37 cellular contexts compared by ENCODE assay signal in the genomic region with DNA sequence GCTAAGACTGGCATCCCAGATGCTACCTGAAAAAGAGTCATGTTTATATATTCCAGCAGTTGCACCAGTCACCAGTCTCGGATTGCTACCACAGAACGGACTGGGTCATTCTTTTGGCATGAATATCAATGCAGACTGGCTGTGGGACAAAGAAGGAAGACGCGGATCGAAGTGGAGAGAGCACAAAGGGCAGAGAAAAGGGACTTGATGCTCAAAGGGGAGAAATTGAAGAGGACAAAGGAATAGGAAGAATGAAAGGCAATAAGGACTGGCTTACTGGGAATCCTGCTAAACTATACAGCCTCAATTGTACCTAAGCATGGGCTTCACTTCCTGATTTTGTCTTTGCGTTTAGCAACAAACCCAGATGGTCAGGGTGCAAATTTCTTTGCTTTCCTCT. TPM values are rescaled to one million over a fixed set of nuclear protein-coding genes. Genes with fewer than 3 reads are reported as not detected.
"Had no signal": no experiment of that assay in that cellular context is flagged by ENCODE, and none has a peak within 500 bp of the region (broad histone marks: within the 10 kb centered on the region; RNA-seq: fewer than 3 reads in every experiment).

No MANE protein-coding gene starts in this region.

- H3K27ac ChIP-seq: adrenal gland, breast epithelium, cardiac muscle cell, colonic mucosa, esophagus muscularis mucosa, foreskin keratinocyte, gastrocnemius medialis, heart left ventricle had no signal

- H3K27me3 ChIP-seq: adrenal gland, breast epithelium, cardiac muscle cell, colonic mucosa, esophagus muscularis mucosa, heart left ventricle had no signal

- H3K4me3 Mint-ChIP-seq: activated CD4-positive, alpha-beta memory T cell treated with anti-CD3 and anti-CD28 coated beads for 36 hours; activated CD4-positive, alpha-beta T cell treated with anti-CD3 and anti-CD28 coated beads for 36 hours; activated CD4-positive, alpha-beta T cell treated with anti-CD3 and anti-CD28 coated beads, Interleukin-2, amount 10 ng/mL, durations not matched to agents 24 days and 14 days; activated CD8-positive, alpha-beta memory T cell treated with anti-CD3 and anti-CD28 coated beads, Interleukin-2, amount 10 ng/mL, durations not matched to agents 7 days and 5 days; activated CD8-positive, alpha-beta T cell treated with anti-CD3 and anti-CD28 coated beads, Interleukin-2, amount 10 ng/mL, durations not matched to agents 7 days and 5 days; activated naive CD4-positive, alpha-beta T cell treated with anti-CD3 and anti-CD28 coated beads for 36 hours; activated naive CD4-positive, alpha-beta T cell treated with anti-CD3 and anti-CD28 coated beads, Interleukin-2, amount 50 U/mL, for 24 hours; activated naive CD8-positive, alpha-beta T cell treated with anti-CD3 and anti-CD28 coated beads for 36 hours; activated naive CD8-positive, alpha-beta T cell treated with anti-CD3 and anti-CD28 coated beads, Interleukin-2, amount 50 U/mL, for 24 hours; activated T-helper 1 cell treated with anti-CD3 and anti-CD28 coated beads, Interleukin-12 subunit alpha, Interleukin-12 subunit beta, Interleukin-2, Interleukin-4 antibody, amounts not matched to agents 30 ng/mL and 10 ng/mL and 1 ng/mL, durations not matched to agents 14 hours and 24 hours and 36 hours; brain; endodermal cell had no signal

- H3K4me1 ChIP-seq: adrenal gland, breast epithelium, colonic mucosa, esophagus muscularis mucosa, foreskin keratinocyte, gastrocnemius medialis, heart left ventricle had no signal

- H3K27ac Mint-ChIP-seq: activated CD4-positive, alpha-beta memory T cell treated with anti-CD3 and anti-CD28 coated beads for 36 hours; activated CD4-positive, alpha-beta T cell treated with anti-CD3 and anti-CD28 coated beads for 36 hours; activated CD4-positive, alpha-beta T cell treated with anti-CD3 and anti-CD28 coated beads, Interleukin-2, amount 10 ng/mL, durations not matched to agents 24 days and 14 days; activated CD8-positive, alpha-beta memory T cell treated with anti-CD3 and anti-CD28 coated beads, Interleukin-2, amount 10 ng/mL, durations not matched to agents 7 days and 5 days; activated CD8-positive, alpha-beta T cell treated with anti-CD3 and anti-CD28 coated beads, Interleukin-2, amount 10 ng/mL, durations not matched to agents 7 days and 5 days; activated naive CD4-positive, alpha-beta T cell treated with anti-CD3 and anti-CD28 coated beads for 36 hours; activated naive CD8-positive, alpha-beta T cell treated with anti-CD3 and anti-CD28 coated beads for 36 hours; activated naive CD8-positive, alpha-beta T cell treated with anti-CD3 and anti-CD28 coated beads, Interleukin-2, amount 50 U/mL, for 24 hours; activated T-helper 1 cell treated with anti-CD3 and anti-CD28 coated beads, Interleukin-12 subunit alpha, Interleukin-12 subunit beta, Interleukin-2, Interleukin-4 antibody, amounts not matched to agents 30 ng/mL and 10 ng/mL and 1 ng/mL, durations not matched to agents 14 hours and 24 hours and 36 hours; activated T-helper 2 cell treated with anti-CD3 and anti-CD28 coated beads, Interferon-gamma antibody, Interleukin-2, Interleukin-4, amounts not matched to agents 10 μg/mL and 5 μg/mL and 100 μg/mL, durations not matched to agents 14 hours and 24 hours and 36 hours; brain; endodermal cell had no signal

- H3K4me1 Mint-ChIP-seq: activated CD4-positive, alpha-beta T cell treated with anti-CD3 and anti-CD28 coated beads for 36 hours; activated CD8-positive, alpha-beta memory T cell treated with anti-CD3 and anti-CD28 coated beads, Interleukin-2, amount 10 ng/mL, durations not matched to agents 7 days and 5 days; activated naive CD4-positive, alpha-beta T cell treated with anti-CD3 and anti-CD28 coated beads, Interleukin-2, amount 50 U/mL, for 24 hours; activated naive CD8-positive, alpha-beta T cell treated with anti-CD3 and anti-CD28 coated beads for 36 hours; activated naive CD8-positive, alpha-beta T cell treated with anti-CD3 and anti-CD28 coated beads, Interleukin-2, amount 50 U/mL, for 24 hours; endodermal cell had no signal

- H3K9me3 ChIP-seq: adrenal gland, breast epithelium, colonic mucosa, gastrocnemius medialis had no signal

- ATAC-seq: activated CD4-positive, alpha-beta T cell treated with anti-CD3 and anti-CD28 coated beads for 36 hours; activated CD8-positive, alpha-beta memory T cell treated with anti-CD3 and anti-CD28 coated beads, Interleukin-2, amount 10 ng/mL, durations not matched to agents 7 days and 5 days; activated CD8-positive, alpha-beta T cell treated with anti-CD3 and anti-CD28 coated beads, Interleukin-2, amount 10 ng/mL, durations not matched to agents 7 days and 5 days; activated naive CD8-positive, alpha-beta T cell treated with anti-CD3 and anti-CD28 coated beads, Interleukin-2, amount 50 U/mL, for 24 hours; foreskin keratinocyte; gastrocnemius medialis; heart left ventricle had no signal

- H3K27me3 Mint-ChIP-seq: activated CD4-positive, alpha-beta memory T cell treated with anti-CD3 and anti-CD28 coated beads for 36 hours; activated CD4-positive, alpha-beta T cell treated with anti-CD3 and anti-CD28 coated beads for 36 hours; activated naive CD8-positive, alpha-beta T cell treated with anti-CD3 and anti-CD28 coated beads for 36 hours; activated naive CD8-positive, alpha-beta T cell treated with anti-CD3 and anti-CD28 coated beads, Interleukin-2, amount 50 U/mL, for 24 hours had no signal

- H3K36me3 ChIP-seq: adrenal gland, breast epithelium, cardiac muscle cell, colonic mucosa, esophagus muscularis mucosa, gastrocnemius medialis, heart left ventricle had no signal

- DNase-seq: activated CD4-positive, alpha-beta memory T cell treated with anti-CD3 and anti-CD28 coated beads for 36 hours; activated CD4-positive, alpha-beta T cell treated with anti-CD3 and anti-CD28 coated beads for 36 hours; activated CD4-positive, alpha-beta T cell treated with anti-CD3 and anti-CD28 coated beads, Interleukin-2, amount 10 ng/mL, durations not matched to agents 24 days and 14 days; activated CD4-positive, CD25-positive, alpha-beta regulatory T cell; activated CD4-positive, CD25-positive, alpha-beta regulatory T cell treated with anti-CD3 and anti-CD28 coated beads, Interleukin-2, amount 50 U/mL, for 72 hours; activated CD8-positive, alpha-beta memory T cell treated with anti-CD3 and anti-CD28 coated beads, Interleukin-2, amount 10 ng/mL, durations not matched to agents 7 days and 5 days; activated CD8-positive, alpha-beta memory T cell treated with anti-CD3 and anti-CD28 coated beads, Interleukin-2, amount 50 U/mL, for 4 hours; activated CD8-positive, alpha-beta T cell treated with anti-CD3 and anti-CD28 coated beads, Interleukin-2, amount 10 ng/mL, durations not matched to agents 7 days and 5 days; activated effector memory CD4-positive, alpha-beta T cell treated with anti-CD3 and anti-CD28 coated beads, Interleukin-2, amount 50 U/mL, for 16 hours; activated naive CD4-positive, alpha-beta T cell treated with anti-CD3 and anti-CD28 coated beads for 36 hours; activated naive CD8-positive, alpha-beta T cell treated with anti-CD3 and anti-CD28 coated beads for 36 hours; activated naive CD8-positive, alpha-beta T cell treated with anti-CD3 and anti-CD28 coated beads, Interleukin-2, amount 50 U/mL, for 24 hours; activated T-cell treated with anti-CD3 and anti-CD28 coated beads, Interleukin-2, amount 50 U/mL, for 1 hour; activated T-cell treated with anti-CD3 and anti-CD28 coated beads, Interleukin-2, amount 50 U/mL, for 48 hours; adrenal gland; amygdala; aorta; central memory CD4-positive, alpha-beta T cell; cerebellar nuclear complex; colonic mucosa; effector memory CD4-positive, alpha-beta T cell; endodermal cell; erythroblast; foreskin keratinocyte; gastrocnemius medialis; glutamatergic neuron; heart left ventricle; T-helper 2 cell had no signal

- H3K36me3 Mint-ChIP-seq: activated CD4-positive, alpha-beta memory T cell treated with anti-CD3 and anti-CD28 coated beads for 36 hours; activated CD8-positive, alpha-beta memory T cell treated with anti-CD3 and anti-CD28 coated beads, Interleukin-2, amount 10 ng/mL, durations not matched to agents 7 days and 5 days; activated naive CD4-positive, alpha-beta T cell treated with anti-CD3 and anti-CD28 coated beads, Interleukin-2, amount 50 U/mL, for 24 hours; activated naive CD8-positive, alpha-beta T cell treated with anti-CD3 and anti-CD28 coated beads for 36 hours; brain had no signal

- H3K9me3 Mint-ChIP-seq: activated CD4-positive, alpha-beta memory T cell treated with anti-CD3 and anti-CD28 coated beads for 36 hours; activated CD4-positive, alpha-beta T cell treated with anti-CD3 and anti-CD28 coated beads, Interleukin-2, amount 10 ng/mL, durations not matched to agents 24 days and 14 days; activated naive CD4-positive, alpha-beta T cell treated with anti-CD3 and anti-CD28 coated beads for 36 hours; activated naive CD4-positive, alpha-beta T cell treated with anti-CD3 and anti-CD28 coated beads, Interleukin-2, amount 50 U/mL, for 24 hours; activated naive CD8-positive, alpha-beta T cell treated with anti-CD3 and anti-CD28 coated beads for 36 hours; activated T-helper 1 cell treated with anti-CD3 and anti-CD28 coated beads, Interleukin-12 subunit alpha, Interleukin-12 subunit beta, Interleukin-2, Interleukin-4 antibody, amounts not matched to agents 30 ng/mL and 10 ng/mL and 1 ng/mL, durations not matched to agents 14 hours and 24 hours and 36 hours; activated T-helper 2 cell treated with anti-CD3 and anti-CD28 coated beads, Interferon-gamma antibody, Interleukin-2, Interleukin-4, amounts not matched to agents 10 μg/mL and 5 μg/mL and 100 μg/mL, durations not matched to agents 14 hours and 24 hours and 36 hours had no signal

- H3K4me3 ChIP-seq: adrenal gland, breast epithelium, cardiac muscle cell, colonic mucosa, esophagus muscularis mucosa, gastrocnemius medialis, heart left ventricle had no signal

RNA-seq across cellular contexts. Expression of gene MEGF11, which starts 24.5 kb away (rescaled TPM):
- total RNA-seq: activated CD4-positive, alpha-beta memory T cell treated with anti-CD3 and anti-CD28 coated beads for 36 hours; activated CD4-positive, alpha-beta T cell treated with anti-CD3 and anti-CD28 coated beads for 36 hours; activated CD4-positive, alpha-beta T cell treated with anti-CD3 and anti-CD28 coated beads, Interleukin-2, amount 10 ng/mL, durations not matched to agents 24 days and 14 days; activated CD8-positive, alpha-beta memory T cell treated with anti-CD3 and anti-CD28 coated beads for 36 hours; activated CD8-positive, alpha-beta memory T cell treated with anti-CD3 and anti-CD28 coated beads, Interleukin-2, amount 10 ng/mL, durations not matched to agents 7 days and 5 days; activated CD8-positive, alpha-beta T cell treated with anti-CD3 and anti-CD28 coated beads, Interleukin-2, amount 10 ng/mL, durations not matched to agents 7 days and 5 days; activated naive CD8-positive, alpha-beta T cell treated with anti-CD3 and anti-CD28 coated beads for 36 hours; activated T-helper 1 cell treated with anti-CD3 and anti-CD28 coated beads, Interleukin-12 subunit alpha, Interleukin-12 subunit beta, Interleukin-2, Interleukin-4 antibody, amounts not matched to agents 30 ng/mL and 10 ng/mL and 1 ng/mL, durations not matched to agents 14 hours and 24 hours and 36 hours; activated T-helper 2 cell treated with anti-CD3 and anti-CD28 coated beads, Interferon-gamma antibody, Interleukin-2, Interleukin-4, amounts not matched to agents 10 μg/mL and 5 μg/mL and 100 μg/mL, durations not matched to agents 14 hours and 24 hours and 36 hours; aorta; breast epithelium; colonic mucosa; dermis microvascular lymphatic vessel endothelial cell; foreskin keratinocyte; gastrocnemius medialis; heart left ventricle had no signal
- polyA plus RNA-seq: aorta, cardiac muscle cell, foreskin keratinocyte had no signal
